ENCODE assay signal across 17 cellular contexts in the genomic region with DNA sequence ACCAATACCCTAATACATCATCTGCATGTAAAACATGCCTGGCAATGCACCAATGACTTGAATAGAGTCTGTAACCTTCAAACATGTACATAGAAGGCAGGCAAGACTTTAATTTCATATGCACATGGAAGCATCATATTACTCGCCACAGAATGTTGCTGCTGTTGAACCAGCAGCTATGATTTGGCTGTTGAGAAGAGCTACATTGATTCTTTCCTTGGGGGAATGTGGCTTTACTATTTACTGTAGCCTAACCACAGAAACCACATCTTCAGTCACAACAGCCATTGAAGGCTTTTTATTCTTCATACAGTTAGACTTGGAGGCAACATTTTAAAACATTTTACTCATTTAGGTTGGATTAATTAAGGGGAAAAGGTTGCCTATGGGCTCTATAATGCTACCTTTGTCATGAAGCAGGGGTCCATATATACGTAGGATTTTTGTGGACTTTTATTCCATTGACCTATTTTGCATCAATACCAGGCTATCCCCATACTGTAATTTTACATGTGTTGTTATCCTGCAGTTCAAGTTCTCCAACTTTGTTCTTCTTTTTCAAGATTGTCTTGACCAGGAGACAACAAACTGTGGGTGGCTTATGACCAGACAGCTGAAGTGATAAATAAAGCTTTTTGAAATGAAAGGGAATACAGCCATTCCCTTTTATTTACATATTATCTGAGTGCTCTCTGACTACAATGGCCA.
DNase-seq lines count a peak whose midpoint lies in the region; ATAC-seq lines count a peak whose summit lies in the region.
"Had no signal": no experiment of that assay in that cellular context is flagged by ENCODE, and none has a peak within 500 bp of the region (broad histone marks: within the 10 kb centered on the region; RNA-seq: fewer than 3 reads in every experiment).

No MANE protein-coding gene starts in this region.

- ATAC-seq in sciatic nerve: no peak
- ATAC-seq: activated CD8-positive, alpha-beta T cell treated with anti-CD3 and anti-CD28 coated beads, Interleukin-2, amount 10 ng/mL, durations not matched to agents 7 days and 5 days; body of pancreas; HCT116; HepG2; left lobe of liver; naive thymus-derived CD4-positive, alpha-beta T cell; stimulated activated naive CD8-positive, alpha-beta T cell treated with anti-CD3 and anti-CD28 coated beads, Interleukin-15, amount 100 ng/mL, for 72 hours had no signal

- intact Hi-C loops in sciatic nerve (cut with DNase I): no loop called here

- in situ Hi-C loops in SK-MEL-5 (cut with HindIII; ENCODE audit: low pct_unique_long_range_greater_than_20kb, low sequenced_read_pairs): no loop called here

- DNase-seq in ELR (ENCODE audit: low read depth): peak; percentile 56
- peak; percentile 77 for DNase-seq in NCI-H187 treated with DMSO at 0.1 percent for 48 hours (lab: John Stamatoyannopoulos, UW)
- DNase-seq in SK-MEL-5 (ENCODE audit: low read depth, low spot score): peak; percentile 30
- peak; percentile 34 for DNase-seq in renal cortical epithelial cell (ENCODE audit: low read depth)
- no peak for DNase-seq in activated naive CD4-positive, alpha-beta T cell treated with anti-CD3 and anti-CD28 coated beads, Interleukin-2, amount 50 U/mL, for 16 hours
- no peak for DNase-seq in activated T-cell treated with anti-CD3 and anti-CD28 coated beads, Interleukin-2, amount 50 U/mL, for 48 hours
- DNase-seq in sciatic nerve (ENCODE audit: low spot score): no peak
- DNase-seq: activated CD8-positive, alpha-beta T cell treated with anti-CD3 and anti-CD28 coated beads, Interleukin-2, amount 10 ng/mL, durations not matched to agents 7 days and 5 days; activated effector memory CD4-positive, alpha-beta T cell treated with anti-CD3 and anti-CD28 coated beads, Interleukin-2, amount 50 U/mL, for 16 hours; body of pancreas; naive thymus-derived CD4-positive, alpha-beta T cell; NCI-H1105; NK-92 treated with Interleukin-12 subunit alpha and Interleukin-12 subunit beta, amount 100 ng/mL, for 24 hours; stimulated activated naive CD8-positive, alpha-beta T cell treated with anti-CD3 and anti-CD28 coated beads, Interleukin-15, amount 100 ng/mL, for 72 hours had no signal

Comparison
In these comparisons a context has a peak if more than half of its experiments do, and no peak if none do; other contexts are left out.
1. DNase-seq: peak in ELR (single experiment), NCI-H187 treated with DMSO at 0.1 percent for 48 hours (single experiment), SK-MEL-5 (single experiment) and renal cortical epithelial cell (single experiment); none in activated naive CD4-positive, alpha-beta T cell treated with anti-CD3 and anti-CD28 coated beads, Interleukin-2, amount 50 U/mL, for 16 hours (single experiment), activated T-cell treated with anti-CD3 and anti-CD28 coated beads, Interleukin-2, amount 50 U/mL, for 48 hours (0 of 2) and sciatic nerve (single experiment).